Comparison of ENCODE assay signal across 8 cellular contexts in genomic region chr16:1959269-1960039, GRCh38. TPM values are rescaled to one million over a fixed set of nuclear protein-coding genes. Genes with fewer than 3 reads are reported as not detected.
A peak's percentile ranks its signal among the peaks of the same experiment; 100 is the strongest.
DNase-seq lines count a peak whose midpoint lies in the region; ATAC-seq and TF ChIP-seq lines count a peak whose summit lies in the region.

NDUFB10 (plus strand) TSS chr16:1959538; CDS start chr16:1959625, 87 bp downstream.

- DNase-seq in AG09319 (ENCODE audit: extremely low read depth, low read depth) (peak; percentile 76), NCI-H446 (lab: John Stamatoyannopoulos, UW) (peak; percentile 44 to 91), colonic mucosa (peak; percentile 95), left lobe of liver (ENCODE audit: low spot score) (peak; percentile 96)
- DNase-seq in activated CD4-positive, alpha-beta T cell treated with anti-CD3 and anti-CD28 coated beads for 4 hours = peak; percentile 87 to 90
- DNase-seq in stimulated activated CD4-positive, alpha-beta T cell treated with anti-CD3 and anti-CD28 coated beads, Interleukin-2, amount 100 ng/mL, for 48 hours = peak; percentile 90 to 93

- no peaks in the 10 kb centered on the region for H3K27me3 ChIP-seq in colonic mucosa

- peak; percentile 47 for ATAC-seq in GM18873 (IDR thresholded peaks at IDR 0.05; ENCODE audit: low FRiP score, unreplicated experiment)
- peak; percentile 75 for ATAC-seq in HG03175 (IDR thresholded peaks at IDR 0.05; ENCODE audit: unreplicated experiment)
- peak; percentile 96 for ATAC-seq in left lobe of liver

- H3K27ac ChIP-seq in colonic mucosa = peak within 1 kb of the TSS; percentile 79

- H3K9ac ChIP-seq in colonic mucosa (ENCODE audit: low read depth in 2 of 2, low read length in 2 of 2) = peak within 1 kb of the TSS; percentile 84 to 89

- H3K36me3 ChIP-seq in colonic mucosa = no peaks in the 10 kb centered on the region

- intact Hi-C loops in colonic mucosa (cut with DNase I) = no loop called here

- TF ChIP-seq CTCF in AG09319 (IDR thresholded peaks at IDR 0.05; ENCODE audit: low read depth, low read length) (peak; percentile 47), colonic mucosa (IDR thresholded peaks at IDR 0.05) (peak; percentile 51)

- H3K4me3 ChIP-seq in colonic mucosa = peak within 1 kb of the TSS; percentile 83

- H3K4me1 ChIP-seq in colonic mucosa = peaks cover 7% of the 10 kb centered on the region

- no peaks in the 10 kb centered on the region for H3K9me3 ChIP-seq in colonic mucosa

RNA-seq across cellular contexts. Expression of gene NDUFB10, which starts in this region (rescaled TPM):
- total RNA-seq in colonic mucosa (100 to 1,000 TPM; 219 to 272 TPM), left lobe of liver (88.6 TPM)

Comparison
In these comparisons a context has a peak if more than half of its experiments do, and no peak if none do; other contexts are left out.
1. Peak in every context shown above with its lines: DNase-seq, ATAC-seq, H3K4me3 ChIP-seq and H3K27ac ChIP-seq.